In the genomic region with DNA sequence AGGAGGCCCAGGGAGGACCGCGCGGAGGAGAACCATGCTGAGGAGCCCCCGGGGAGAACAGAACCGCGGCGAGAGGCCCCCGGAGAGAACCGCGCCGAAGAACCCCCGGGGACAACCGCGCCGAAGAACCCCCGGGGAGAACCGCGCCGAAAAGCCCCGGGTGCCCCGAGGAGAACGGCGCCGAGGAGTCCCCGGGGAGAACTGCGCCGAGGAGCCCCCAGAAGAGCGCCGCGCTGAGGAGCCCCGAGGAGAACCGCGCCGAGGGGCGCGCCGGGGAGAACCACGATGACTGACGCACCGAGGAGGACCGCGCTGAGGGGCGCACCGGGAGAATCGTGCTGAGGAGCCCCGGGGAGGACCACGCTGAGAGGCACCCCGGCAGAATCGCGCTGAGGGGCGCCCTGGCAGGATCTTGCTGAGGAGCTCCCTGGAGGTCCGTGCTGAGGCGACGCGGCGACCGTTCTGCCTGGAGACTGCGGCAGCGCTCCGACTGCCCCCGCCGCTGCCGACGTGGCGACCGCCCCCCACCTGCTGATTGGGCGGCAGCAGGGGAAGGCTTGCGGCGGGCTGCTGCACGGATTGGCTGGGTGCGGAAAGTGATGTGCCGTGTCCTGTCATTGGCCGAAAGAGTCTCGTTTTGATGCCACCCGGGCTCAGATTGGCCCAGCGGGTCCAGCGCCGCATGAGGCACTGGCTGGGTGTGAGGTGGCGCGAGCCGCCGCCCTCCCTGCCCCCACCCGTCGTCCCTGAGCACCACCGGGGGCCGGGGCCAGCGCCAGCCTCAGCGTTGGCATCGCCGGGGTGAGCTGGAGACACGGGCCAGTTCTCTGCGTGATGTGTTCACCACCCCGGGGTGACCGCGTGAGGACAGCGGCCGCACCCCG, we compare ENCODE assay signal across 8 cellular contexts.
DNase-seq lines count a peak whose midpoint lies in the region; ATAC-seq and TF ChIP-seq lines count a peak whose summit lies in the region.

A gene (minus strand): TSS at position 464 of the 884 bp plus-strand sequence.

- H3K4me1 ChIP-seq in HUES48 (ENCODE audit: control insufficient read depth, insufficient read depth, low read length) (peaks cover 60% of the 10 kb centered on the region), OCI-LY3 (ENCODE audit: low read length) (peaks cover 25% of the 10 kb centered on the region), mucosa of stomach (ENCODE audit: control insufficient read depth, insufficient read depth, low read length) (peaks cover 13% of the 10 kb centered on the region)

- peaks cover 38% of the 10 kb centered on the region for H3K27me3 ChIP-seq in HUES48 (ENCODE audit: control insufficient read depth, insufficient read depth, low read length)
- H3K27me3 ChIP-seq in OCI-LY3 (ENCODE audit: low read depth, low read length): no peaks in the 10 kb centered on the region
- H3K27me3 ChIP-seq in mucosa of stomach (ENCODE audit: control insufficient read depth, insufficient read depth, low read length): no peaks in the 10 kb centered on the region

- peak; percentile 86 for ATAC-seq in GM21390 (IDR thresholded peaks at IDR 0.05; ENCODE audit: unreplicated experiment)

- peak within 1 kb of the TSS; percentile 65 for H3K9ac ChIP-seq in HUES48 (ENCODE audit: low read depth, low read length)
- peak within 1 kb of the TSS; percentile 97 for H3K9ac ChIP-seq in OCI-LY3 (ENCODE audit: low read length)
- peak within 1 kb of the TSS; percentile 82 for H3K9ac ChIP-seq in mucosa of stomach (ENCODE audit: low read length)

- H3K9me3 ChIP-seq in HUES48 (ENCODE audit: control insufficient read depth, insufficient read depth, low read length) (no peaks in the 10 kb centered on the region), OCI-LY3 (ENCODE audit: insufficient read depth, low read length) (no peaks in the 10 kb centered on the region), mucosa of stomach (ENCODE audit: control insufficient read depth, low read length) (no peaks in the 10 kb centered on the region)

- H3K36me3 ChIP-seq in HUES48 (ENCODE audit: control insufficient read depth, insufficient read depth, low read length): no peaks in the 10 kb centered on the region
- H3K36me3 ChIP-seq in OCI-LY3 (replicated peaks; ENCODE audit: low read depth, low read length): no peaks in the 10 kb centered on the region
- H3K36me3 ChIP-seq in mucosa of stomach (ENCODE audit: control insufficient read depth, insufficient read depth, low read length): peaks cover 3% of the 10 kb centered on the region

- DNase-seq in D341Med (ENCODE audit: low spot score) (peak; percentile 92), activated T-cell treated with anti-CD3 and anti-CD28 coated beads for 48 hours (ENCODE audit: low read depth) (peak; percentile 80), erythroblast (lab: John Stamatoyannopoulos, UW) (peak; percentile 95 to 96)
- DNase-seq in stimulated activated CD8-positive, alpha-beta memory T cell treated with anti-CD3 and anti-CD28 coated beads, Interleukin-4, amount 100 ng/mL, for 4 hours (ENCODE audit: low read depth in 2 of 2, low spot score in 1 of 2): peak; percentile 67 to 75

- H3K79me2 ChIP-seq in OCI-LY3 (ENCODE audit: low read length): peaks cover 49% of the 10 kb centered on the region

- TF ChIP-seq CTCF in OCI-LY3 (IDR thresholded peaks at IDR 0.05; ENCODE audit: low read depth, low read length): no peak; the same call in 1 of the 2 replicates

- TF ChIP-seq POLR2A in erythroblast (IDR thresholded peaks at IDR 0.05; ENCODE audit: low read length): peak; percentile 94

- H3K4me3 ChIP-seq in HUES48 (ENCODE audit: low read depth, low read length) (peak within 1 kb of the TSS; percentile 69), OCI-LY3 (ENCODE audit: low read length) (peak within 1 kb of the TSS; percentile 98), mucosa of stomach (ENCODE audit: low read length) (peak within 1 kb of the TSS; percentile 34)

- H3K4me2 ChIP-seq in OCI-LY3 (ENCODE audit: low read length): peak within 1 kb of the TSS; percentile 91

- H2AFZ ChIP-seq in OCI-LY3 (ENCODE audit: low read depth, low read length): peak within 1 kb of the TSS; percentile 41; the same call in 1 of the 2 replicates

- H3K27ac ChIP-seq in HUES48 (ENCODE audit: low read depth, low read length): peak within 1 kb of the TSS; percentile 39
- peak within 1 kb of the TSS; percentile 70 for H3K27ac ChIP-seq in OCI-LY3 (ENCODE audit: low read length)

- H4K20me1 ChIP-seq in OCI-LY3 (ENCODE audit: insufficient read depth, low read length): peaks cover 40% of the 10 kb centered on the region

Comparison
In these comparisons a context has a peak if more than half of its experiments do, and no peak if none do; other contexts are left out.
1. Peak in every context shown above with its lines: DNase-seq, ATAC-seq, H3K4me3 ChIP-seq and H3K27ac ChIP-seq.
2. H3K4me3 ChIP-seq: peak in every context shown above with its lines; median percentile 98 in OCI-LY3; 69 in HUES48; 34 in mucosa of stomach.